In genomic region chr2:146934921-146935320, GRCh38 we compare ENCODE assay signal across 7 cellular contexts.
"Had no signal": no experiment of that assay in that cellular context is flagged by ENCODE, and none has a peak within 500 bp of the region (broad histone marks: within the 10 kb centered on the region; RNA-seq: fewer than 3 reads in every experiment).

No MANE protein-coding gene starts in this region.

- ATAC-seq: GM23338, HCT116, HepG2 had no signal

- H3K4me3 ChIP-seq: GM23338 had no signal

- H3K27ac ChIP-seq: HL-60 had no signal

- DNase-seq: H9, HFFc6, KBM-7 had no signal
